ENCODE assay signal across 16 cellular contexts in the genomic region with DNA sequence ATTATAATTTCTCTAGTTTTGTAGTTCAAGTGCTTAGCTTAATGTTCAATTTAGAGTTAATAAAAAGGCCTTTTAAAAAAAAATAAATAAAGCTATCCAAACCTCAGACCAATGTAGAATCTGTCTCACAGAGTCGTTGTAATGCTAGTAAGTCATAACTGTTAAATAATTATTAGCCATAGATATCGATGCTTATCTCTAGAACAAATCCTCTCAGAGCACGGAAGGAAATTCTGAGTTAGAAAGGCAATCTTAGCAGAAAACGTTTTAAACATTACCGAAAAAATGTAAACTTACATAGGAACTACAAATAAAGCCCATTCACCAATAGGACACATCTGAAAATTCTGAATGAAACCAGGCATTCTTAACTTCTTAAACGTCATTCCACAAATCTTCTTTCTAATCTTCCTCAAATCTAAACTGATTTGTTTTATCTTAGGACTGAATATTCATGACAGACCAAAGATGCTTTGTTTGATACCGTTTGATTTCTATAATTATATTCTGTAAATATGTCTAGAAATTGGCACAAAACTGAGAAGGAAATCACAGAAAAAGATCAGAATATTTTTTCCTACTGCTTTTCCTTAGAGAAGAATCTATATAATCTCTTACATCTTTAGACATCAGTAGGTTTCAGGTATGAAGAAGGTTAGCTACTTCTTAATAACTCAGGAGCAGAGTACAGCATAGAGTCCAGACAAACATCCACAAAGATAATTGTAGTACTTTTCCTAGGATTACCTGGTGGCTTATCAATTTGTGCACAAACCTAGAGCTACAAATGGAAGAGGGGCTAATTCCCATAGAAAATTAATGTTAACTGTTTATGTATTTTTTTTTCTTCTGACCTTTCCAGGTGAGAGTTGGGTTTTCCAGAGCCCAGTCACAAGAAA.
A peak's percentile ranks its signal among the peaks of the same experiment; 100 is the strongest.
DNase-seq lines count a peak whose midpoint lies in the region; ATAC-seq and TF ChIP-seq lines count a peak whose summit lies in the region.
"Had no signal": no experiment of that assay in that cellular context is flagged by ENCODE, and none has a peak within 500 bp of the region (broad histone marks: within the 10 kb centered on the region; RNA-seq: fewer than 3 reads in every experiment).

No MANE protein-coding gene starts in this region.

- H3K4me3 ChIP-seq in OCI-LY3 (ENCODE audit: low read length) (peak overlapping the region; percentile 54), A673 (ENCODE audit: low read depth, low read length, poor library complexity, severe bottlenecking) (no peak overlapping the region)
- H3K4me3 ChIP-seq: BLaER1 treated with 17β-estradiol and CSF1 and Interleukin-3, amounts not matched to agents 10 nM and 100 nM had no signal

- H3K36me3 ChIP-seq in OCI-LY3 (replicated peaks; ENCODE audit: low read depth, low read length) (no peaks in the 10 kb centered on the region), A673 (ENCODE audit: insufficient read depth, low read length, poor library complexity, severe bottlenecking) (no peaks in the 10 kb centered on the region)
- H3K36me3 ChIP-seq: BLaER1 treated with 17β-estradiol and CSF1 and Interleukin-3, amounts not matched to agents 10 nM and 100 nM had no signal

- H2AFZ ChIP-seq in OCI-LY3 (ENCODE audit: low read depth, low read length), result no peak overlapping the region

- no TSS peak for BruUV-seq in Calu3 (replicated peaks; lab: Mats Ljungman, UMichigan)
- no TSS peak for BruUV-seq in A673 (replicated peaks; lab: Mats Ljungman, UMichigan)

- ATAC-seq in foreskin keratinocyte, result no peak

- H3K27ac ChIP-seq in OCI-LY3 (ENCODE audit: low read length) (no peak overlapping the region), foreskin keratinocyte (peak overlapping the region; percentile 67), A673 (ENCODE audit: low read depth, low read length, poor library complexity, severe bottlenecking) (no peak overlapping the region)
- H3K27ac ChIP-seq: BLaER1 treated with 17β-estradiol and CSF1 and Interleukin-3, amounts not matched to agents 10 nM and 100 nM had no signal

- no peaks in the 10 kb centered on the region for H4K20me1 ChIP-seq in OCI-LY3 (ENCODE audit: insufficient read depth, low read length)
- H4K20me1 ChIP-seq: BLaER1 treated with 17β-estradiol and CSF1 and Interleukin-3, amounts not matched to agents 10 nM and 100 nM had no signal

- peaks cover 53% of the 10 kb centered on the region for H3K36me3 Mint-ChIP-seq in Calu3 (ENCODE audit: insufficient read depth, unreplicated experiment)
- H3K36me3 Mint-ChIP-seq in progenitor cell of endocrine pancreas (ENCODE audit: insufficient read depth), result no peaks in the 10 kb centered on the region

- DNase-seq in Calu3 (no peak), foreskin keratinocyte (no peak), progenitor cell of endocrine pancreas (ENCODE audit: low spot score, unreplicated experiment) (no peak), A673 (ENCODE audit: low spot score) (no peak), NCI-H345 treated with DMSO at 0.1 percent for 48 hours (lab: John Stamatoyannopoulos, UW; ENCODE audit: unreplicated experiment) (no peak), anterior cingulate cortex (lab: John Stamatoyannopoulos, UW) (no peak)
- DNase-seq: HCEC 1CT; Kasumi-1; NCI-H1105; NCI-H1694; NCI-H345; NCI-H69; NK-92 treated with Interleukin-12 subunit alpha and Interleukin-12 subunit beta, amount 100 ng/mL, for 24 hours; SW 1271 had no signal

- H3K27me3 ChIP-seq in OCI-LY3 (ENCODE audit: low read depth, low read length) (0 out of 2 replicates have a peak, but pooled peaks cover 6% of the 10 kb centered on the region), foreskin keratinocyte (no peaks in the 10 kb centered on the region), A673 (replicated peaks; ENCODE audit: insufficient read depth, low read depth, low read length, poor library complexity) (no peaks in the 10 kb centered on the region)
- H3K27me3 ChIP-seq: BLaER1 treated with 17β-estradiol and CSF1 and Interleukin-3, amounts not matched to agents 10 nM and 100 nM had no signal

- CTCF ChIA-PET in Calu3 (lab: Charles Lee) (interaction anchor here (0.6 to 2.0 kb wide), 10 partner anchors 10 to 199 kb away, joined by 3 to 10 read pairs (median 3); a partner anchor contains a TSS), A673 (lab: Charles Lee) (no interaction called here)

- H3K4me1 ChIP-seq in OCI-LY3 (ENCODE audit: low read length) (peaks cover 17% of the 10 kb centered on the region), foreskin keratinocyte (peaks cover 17% of the 10 kb centered on the region), A673 (ENCODE audit: insufficient read depth, low read length, poor library complexity, severe bottlenecking) (no peaks in the 10 kb centered on the region)

- intact Hi-C loops in Calu3 (cut with micrococcal nuclease; ENCODE audit: unreplicated experiment), result no loop called here
- intact Hi-C loops in A673 (cut with micrococcal nuclease; ENCODE audit: unreplicated experiment), result no loop called here

- no peaks in the 10 kb centered on the region for H3K27me3 Mint-ChIP-seq in Calu3 (ENCODE audit: unreplicated experiment)
- no peaks in the 10 kb centered on the region for H3K27me3 Mint-ChIP-seq in progenitor cell of endocrine pancreas

- H3K79me2 ChIP-seq in OCI-LY3 (ENCODE audit: low read length), result no peaks in the 10 kb centered on the region

- H3K9me3 ChIP-seq in OCI-LY3 (ENCODE audit: insufficient read depth, low read length) (no peaks in the 10 kb centered on the region), A673 (ENCODE audit: low read depth, low read length, poor library complexity, severe bottlenecking) (no peaks in the 10 kb centered on the region)
- H3K9me3 ChIP-seq: BLaER1 treated with 17β-estradiol and CSF1 and Interleukin-3, amounts not matched to agents 10 nM and 100 nM had no signal

- H3K27ac Mint-ChIP-seq in Calu3 (ENCODE audit: unreplicated experiment), result peak overlapping the region; percentile 94
- peak overlapping the region; percentile 84 for H3K27ac Mint-ChIP-seq in progenitor cell of endocrine pancreas

- H3K4me1 Mint-ChIP-seq in Calu3 (ENCODE audit: low read depth, unreplicated experiment) (peaks cover 43% of the 10 kb centered on the region), progenitor cell of endocrine pancreas (ENCODE audit: low read depth) (peaks cover 16% of the 10 kb centered on the region)

- H3K4me2 ChIP-seq in OCI-LY3 (ENCODE audit: low read length), result peak overlapping the region; percentile 63

- POLR2A ChIA-PET in A673 (lab: Charles Lee; ENCODE audit: low non-redundant PET), result no interaction called here

- TF ChIP-seq CTCF in Calu3 (IDR thresholded peaks at IDR 0.05; ENCODE audit: unreplicated experiment) (no peak), OCI-LY3 (IDR thresholded peaks at IDR 0.05; ENCODE audit: low read depth, low read length) (no peak), foreskin keratinocyte (conservative IDR thresholded peaks at IDR 0.05) (no peak), progenitor cell of endocrine pancreas (IDR thresholded peaks at IDR 0.05; ENCODE audit: unreplicated experiment) (no peak), A673 (conservative IDR thresholded peaks at IDR 0.05; ENCODE audit: low read depth, low read length) (no peak)

- H3K4me3 Mint-ChIP-seq in Calu3 (ENCODE audit: low read depth, unreplicated experiment) (peak overlapping the region; percentile 37), progenitor cell of endocrine pancreas (ENCODE audit: low read depth) (no peak overlapping the region)

- H3K9me3 Mint-ChIP-seq in Calu3 (ENCODE audit: low read depth, unreplicated experiment) (no peaks in the 10 kb centered on the region), progenitor cell of endocrine pancreas (ENCODE audit: low read depth) (no peaks in the 10 kb centered on the region)

- H3K9ac ChIP-seq in OCI-LY3 (ENCODE audit: low read length), result no peak overlapping the region
- H3K9ac ChIP-seq: BLaER1 treated with 17β-estradiol and CSF1 and Interleukin-3, amounts not matched to agents 10 nM and 100 nM had no signal
